12 cellular contexts compared by ENCODE assay signal in the genomic region with DNA sequence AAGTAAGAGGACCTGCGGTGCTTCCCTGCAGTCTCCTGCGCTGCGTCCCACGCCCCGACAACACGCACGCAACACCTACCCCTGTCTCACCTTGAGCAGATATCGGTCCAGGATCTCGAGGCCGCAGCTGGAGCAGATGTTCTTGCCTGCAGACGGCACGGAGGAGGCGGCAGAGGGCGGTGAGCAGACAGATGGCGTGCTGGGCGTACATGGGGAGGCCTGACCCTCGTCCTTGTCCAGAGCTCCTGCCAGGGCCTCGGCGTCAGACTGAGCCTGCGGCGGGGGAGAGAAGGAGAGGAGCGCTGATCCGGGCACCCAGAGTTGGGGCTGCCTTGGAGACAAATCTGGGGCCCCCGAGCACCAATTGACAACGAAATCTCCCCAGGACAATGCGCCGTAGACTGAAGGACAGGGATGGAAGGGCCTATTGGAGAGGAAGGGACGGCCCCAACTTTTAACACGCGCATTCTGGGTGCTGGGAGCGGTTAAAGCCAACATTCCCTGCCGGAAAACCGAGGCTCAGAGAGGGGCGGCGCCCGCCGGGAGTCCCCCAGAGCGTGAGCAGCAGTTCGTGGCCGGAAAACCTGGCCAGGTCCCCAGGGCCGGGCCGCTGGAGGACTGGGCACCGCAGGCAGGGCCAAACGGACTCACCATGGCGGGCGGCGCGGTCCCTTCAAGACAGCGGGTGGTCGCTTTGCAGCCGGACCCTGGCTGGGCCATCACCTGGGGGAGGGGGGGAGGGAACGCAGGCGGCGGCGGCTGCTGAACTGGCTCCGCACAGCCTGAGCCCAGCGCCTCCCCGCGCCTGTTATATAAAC. TPM values are rescaled to one million over a fixed set of nuclear protein-coding genes. Genes with fewer than 3 reads are reported as not detected.
DNase-seq lines count a peak whose midpoint lies in the region; ATAC-seq, FAIRE-seq and TF ChIP-seq lines count a peak whose summit lies in the region.
"Had no signal": no experiment of that assay in that cellular context is flagged by ENCODE, and none has a peak within 500 bp of the region (broad histone marks: within the 10 kb centered on the region; RNA-seq: fewer than 3 reads in every experiment).

No MANE protein-coding gene starts in this region.

- TF ChIP-seq POLR2A in endothelial cell of umbilical vein (IDR thresholded peaks at IDR 0.05; ENCODE audit: low read depth, low read length), result no peak
- TF ChIP-seq POLR2A in vagina (IDR thresholded peaks at IDR 0.05), result no peak

- no peaks in the 10 kb centered on the region for H3K27me3 ChIP-seq in right cardiac atrium (ENCODE audit: control insufficient read depth, insufficient read depth)
- H3K27me3 ChIP-seq in endothelial cell of umbilical vein (ENCODE audit: control insufficient read depth in 2 of 2, insufficient read depth in 2 of 2, low read length in 2 of 2), result peaks cover 43 to 54% of the 10 kb centered on the region in 2 experiments
- H3K27me3 ChIP-seq in vagina, result peaks cover 32% of the 10 kb centered on the region

- H3K4me1 ChIP-seq in right cardiac atrium (ENCODE audit: control insufficient read depth, insufficient read depth, low read length), result no peaks in the 10 kb centered on the region
- peaks cover 10% of the 10 kb centered on the region for H3K4me1 ChIP-seq in endothelial cell of umbilical vein (ENCODE audit: control insufficient read depth, extremely low read depth, insufficient read depth, low read length)
- peaks cover 34% of the 10 kb centered on the region for H3K4me1 ChIP-seq in vagina

- H3K27ac ChIP-seq in right cardiac atrium (ENCODE audit: low read length) (no peak overlapping the region), endothelial cell of umbilical vein (ENCODE audit: insufficient read depth, low read depth, low read length) (no peak overlapping the region), vagina (no peak overlapping the region)

- peaks cover 3% of the 10 kb centered on the region for H3K9me3 Mint-ChIP-seq in nephron

- WGBS in right cardiac atrium, result 14% methylated on average over 59 of the region's 59 CpGs

- H3K9me3 ChIP-seq in right cardiac atrium (ENCODE audit: control insufficient read depth, low read length) (no peaks in the 10 kb centered on the region), endothelial cell of umbilical vein (replicated peaks; ENCODE audit: control insufficient read depth, insufficient read depth, low read length) (no peaks in the 10 kb centered on the region), vagina (no peaks in the 10 kb centered on the region)

- H3K27me3 Mint-ChIP-seq in nephron (ENCODE audit: low read depth), result peaks cover 65% of the 10 kb centered on the region

- dilution Hi-C loops in endothelial cell of umbilical vein (cut with MboI; ENCODE audit: extremely low pct_ligation_motif_present, low sequenced_read_pairs), result no loop called here

- H3K4me2 ChIP-seq in endothelial cell of umbilical vein (ENCODE audit: insufficient read depth, low read length), result no peak overlapping the region

- H3K79me2 ChIP-seq in endothelial cell of umbilical vein (ENCODE audit: control insufficient read depth, insufficient read depth, low read length), result no peaks in the 10 kb centered on the region

- no peak for FAIRE-seq in endothelial cell of umbilical vein (lab: Jason Lieb, UNC)

- TF ChIP-seq CTCF in endothelial cell of umbilical vein (IDR thresholded peaks at IDR 0.05; ENCODE audit: extremely low read depth in 1 of 2, insufficient read depth in 1 of 2, low read depth in 1 of 2, low read length in 2 of 2) (peak in 1 of 2 donors; percentile 13), nephron (IDR thresholded peaks at IDR 0.05; ENCODE audit: unreplicated experiment in 3 of 3) (no peak), vagina (IDR thresholded peaks at IDR 0.05) (no peak)

- H3K27ac Mint-ChIP-seq in nephron, result no peak overlapping the region

- H4K20me1 ChIP-seq in endothelial cell of umbilical vein (replicated peaks; ENCODE audit: control insufficient read depth, extremely low read depth, insufficient read depth, low read length), result no peaks in the 10 kb centered on the region

- BruUV-seq in endothelial cell of umbilical vein (replicated peaks; lab: Mats Ljungman, UMichigan), result no TSS peak

- no peak overlapping the region for H2AFZ ChIP-seq in endothelial cell of umbilical vein (ENCODE audit: low read depth, low read length)

- peaks cover 21% of the 10 kb centered on the region for H3K4me1 Mint-ChIP-seq in nephron

- H3K36me3 Mint-ChIP-seq in nephron (ENCODE audit: low read depth), result no peaks in the 10 kb centered on the region

- no peaks in the 10 kb centered on the region for H3K9me1 ChIP-seq in endothelial cell of umbilical vein (replicated peaks; ENCODE audit: control insufficient read depth, extremely low read depth, insufficient read depth, low read length)

- POLR2A ChIA-PET in endothelial cell of umbilical vein (lab: Charles Lee), result no interaction called here

- no peak overlapping the region for H3K9ac ChIP-seq in endothelial cell of umbilical vein (replicated peaks; ENCODE audit: extremely low read depth, insufficient read depth, low read length)

- H3K36me3 ChIP-seq in endothelial cell of umbilical vein (ENCODE audit: control insufficient read depth in 2 of 2, extremely low read depth in 1 of 2, insufficient read depth in 2 of 2, low read length in 2 of 2) (no peaks in the 10 kb centered on the region), vagina (no peaks in the 10 kb centered on the region)

- intact Hi-C loops in right cardiac atrium (cut with DNase I), result no loop called here
- intact Hi-C loops in cardiac septum (cut with DNase I), result no loop called here
- intact Hi-C loops in endothelial cell of umbilical vein (cut with micrococcal nuclease), result loop anchor here (1.0 to 5.0 kb wide), 2 partner anchors 37 to 70 kb away; partner anchors contain the start of genes MORN5, MRRF, NDUFA8 and RBM18
- intact Hi-C loops in vagina (cut with DNase I), result no loop called here

- ATAC-seq in right cardiac atrium, result no peak
- no peak for ATAC-seq in HG03565 (IDR thresholded peaks at IDR 0.05; ENCODE audit: unreplicated experiment)

- H3K4me3 Mint-ChIP-seq in nephron, result peak overlapping the region; percentile 53 to 79 (median 72)

- peak overlapping the region; percentile 36 for H3K4me3 ChIP-seq in right cardiac atrium (ENCODE audit: low read length)
- peak overlapping the region in 2 of 3 experiments; percentile 31 to 41 for H3K4me3 ChIP-seq in endothelial cell of umbilical vein (replicated peaks in 1 of 3; ENCODE audit: insufficient read depth in 1 of 3, low read depth in 1 of 3, low read length in 3 of 3)
- peak overlapping the region; percentile 42 to 44 for H3K4me3 ChIP-seq in vagina

- CTCF ChIA-PET in endothelial cell of umbilical vein (lab: Charles Lee), result interaction anchor here (0.9 to 1.7 kb wide), 4 partner anchors 9 to 124 kb away, joined by 3 to 6 read pairs (median 4); no protein-coding TSS in a partner anchor

- DNase-seq in right cardiac atrium (no peak), cardiac septum (ENCODE audit: low spot score) (no peak), endothelial cell of umbilical vein (ENCODE audit: low read depth, low spot score) (peak; percentile 19), vagina (ENCODE audit: extremely low spot score in 2 of 2) (no peak), ureter (ENCODE audit: low spot score) (no peak)
- DNase-seq in stimulated activated naive CD4-positive, alpha-beta T cell (lab: John Stamatoyannopoulos, UW), result no peak
- DNase-seq: caudate nucleus, GF-D8, trophoblast cell had no signal

TF ChIP-seq in endothelial cell of umbilical vein, 7 proteins besides CTCF, POLR2A, EP300 and RAD21:
- TF ChIP-seq GATA2 (IDR thresholded peaks at IDR 0.05; ENCODE audit: insufficient read depth, insufficient read length, low read depth, low read length) (no peak), EZH2 (IDR thresholded peaks at IDR 0.05; ENCODE audit: borderline replicate concordance, low read depth, low read length, severe bottlenecking) (peak; percentile 22)

RNA-seq across cellular contexts. Expression of gene LHX6, which starts 1.8 kb away (rescaled TPM):
- total RNA-seq in right cardiac atrium, result 1 to 10 TPM; 1.2 to 6.4 (median 1.8) TPM
- 2.9 TPM for polyA plus RNA-seq in right cardiac atrium
- 10.8 TPM for total RNA-seq in cardiac septum
- 9.4 and 18.4 TPM in 2 replicates for total RNA-seq in endothelial cell of umbilical vein
- 1.8 and 2.4 TPM in 2 replicates for polyA plus RNA-seq in endothelial cell of umbilical vein
- polyA plus RNA-seq in endothelial cell of umbilical vein (2011; cell fraction: cytosol; rRNA removed), result 1.7 and 2.3 TPM in 2 replicates
- polyA plus RNA-seq in endothelial cell of umbilical vein (2011; cell fraction: nucleus; rRNA removed), result 3.9 and 6.1 TPM in 2 replicates
- 4.1 and 5.6 TPM in 2 replicates for polyA plus RNA-seq in endothelial cell of umbilical vein (2012)
- 0.85 and 1.9 TPM in 2 replicates for polyA minus RNA-seq in endothelial cell of umbilical vein
- polyA minus RNA-seq in endothelial cell of umbilical vein (2011; cell fraction: cytosol; rRNA and poly(A)+ RNA removed), result not detected
- 0.77 and 3.1 TPM in 2 replicates for polyA minus RNA-seq in endothelial cell of umbilical vein (2011; cell fraction: nucleus; rRNA and poly(A)+ RNA removed)
- total RNA-seq in vagina, result 8.1 TPM
- total RNA-seq in ureter, result 5.7 TPM
- total RNA-seq: fibroblast of lung had no signal

RNA-seq across cellular contexts. Expression of gene RBM18, which starts 37.7 kb away (rescaled TPM):
- total RNA-seq in right cardiac atrium (10 to 100 TPM; 30.4 to 36.2 (median 33.2) TPM), cardiac septum (32.3 TPM), endothelial cell of umbilical vein (26.9 and 28.6 TPM in 2 replicates), vagina (11.3 TPM), ureter (25.0 TPM)
- polyA plus RNA-seq in right cardiac atrium (13.8 TPM), endothelial cell of umbilical vein (7.0 and 7.9 TPM in 2 replicates)
- polyA plus RNA-seq in endothelial cell of umbilical vein (2011; cell fraction: cytosol; rRNA removed), result 15.5 and 18.6 TPM in 2 replicates
- 11.8 and 12.0 TPM in 2 replicates for polyA plus RNA-seq in endothelial cell of umbilical vein (2011; cell fraction: nucleus; rRNA removed)
- 22.9 and 24.7 TPM in 2 replicates for polyA plus RNA-seq in endothelial cell of umbilical vein (2012)
- polyA minus RNA-seq in endothelial cell of umbilical vein, result 9.6 and 12.9 TPM in 2 replicates
- polyA minus RNA-seq in endothelial cell of umbilical vein (2011; cell fraction: cytosol; rRNA and poly(A)+ RNA removed), result 12.4 TPM
- polyA minus RNA-seq in endothelial cell of umbilical vein (2011; cell fraction: nucleus; rRNA and poly(A)+ RNA removed), result 5.4 TPM in 2 replicates

RNA-seq across cellular contexts. Expression of gene MRRF, which starts 37.7 kb away (rescaled TPM):
- 10 to 100 TPM; 24.9 to 33.8 (median 28.7) TPM for total RNA-seq in right cardiac atrium
- 23.1 TPM for polyA plus RNA-seq in right cardiac atrium
- total RNA-seq in cardiac septum, result 35.9 TPM
- 36.4 and 36.5 TPM in 2 replicates for total RNA-seq in endothelial cell of umbilical vein
- 24.2 and 27.2 TPM in 2 replicates for polyA plus RNA-seq in endothelial cell of umbilical vein
- 36.8 and 37.1 TPM in 2 replicates for polyA plus RNA-seq in endothelial cell of umbilical vein (2011; cell fraction: cytosol; rRNA removed)
- polyA plus RNA-seq in endothelial cell of umbilical vein (2011; cell fraction: nucleus; rRNA removed), result 67.3 and 78.8 TPM in 2 replicates
- polyA plus RNA-seq in endothelial cell of umbilical vein (2012), result 26.9 and 44.5 TPM in 2 replicates
- polyA minus RNA-seq in endothelial cell of umbilical vein, result 57.9 and 74.1 TPM in 2 replicates
- polyA minus RNA-seq in endothelial cell of umbilical vein (2011; cell fraction: cytosol; rRNA and poly(A)+ RNA removed), result 49.5 TPM
- polyA minus RNA-seq in endothelial cell of umbilical vein (2011; cell fraction: nucleus; rRNA and poly(A)+ RNA removed), result 36.4 and 53.4 TPM in 2 replicates
- total RNA-seq in vagina, result 38.5 TPM
- total RNA-seq in ureter, result 61.5 TPM
